17 cellular contexts compared by ENCODE assay signal in genomic region chr20:11935754-11936551, GRCh38. TPM values are rescaled to one million over a fixed set of nuclear protein-coding genes. Genes with fewer than 3 reads are reported as not detected.
A peak's percentile ranks its signal among the peaks of the same experiment; 100 is the strongest.
DNase-seq lines count a peak whose midpoint lies in the region; ATAC-seq and TF ChIP-seq lines count a peak whose summit lies in the region.
"Had no signal": no experiment of that assay in that cellular context is flagged by ENCODE, and none has a peak within 500 bp of the region (broad histone marks: within the 10 kb centered on the region; RNA-seq: fewer than 3 reads in every experiment).

No MANE protein-coding gene starts in this region.

- no peak for TF ChIP-seq CTCF in HEK293 (tag by site-specific recombination; IDR thresholded peaks at IDR 0.05)
- TF ChIP-seq CTCF in right lobe of liver (IDR thresholded peaks at IDR 0.05): no peak
- no peak for TF ChIP-seq CTCF in tibial artery (IDR thresholded peaks at IDR 0.05)
- TF ChIP-seq CTCF in Peyer's patch (IDR thresholded peaks at IDR 0.05): no peak

- POLR2A ChIA-PET in HEK293 (lab: Yijun Ruan, JAX): interaction anchor here (0.6 kb wide), 2 partner anchors 39 to 1580 kb away, joined by 3 to 4 read pairs; no protein-coding TSS in a partner anchor

- intact Hi-C loops in right lobe of liver (cut with DNase I): no loop called here
- intact Hi-C loops in tibial artery (cut with DNase I; ENCODE audit: low total_unique reads): no loop called here

- peak; percentile 100 for DNase-seq in NCI-H146 (lab: John Stamatoyannopoulos, UW)
- peak; percentile 95 for DNase-seq in NCI-H510A treated with DMSO at 0.1 percent for 48 hours (lab: John Stamatoyannopoulos, UW)
- no peak for DNase-seq in right lobe of liver
- no peak for DNase-seq in tibial artery
- no peak for DNase-seq in Peyer's patch
- DNase-seq in activated CD4-positive, CD25-positive, alpha-beta regulatory T cell (lab: John Stamatoyannopoulos, UW): no peak
- DNase-seq: activated CD4-positive, alpha-beta T cell treated with anti-CD3 and anti-CD28 coated beads, Interleukin-2, amount 50 U/mL, for 1 hour; activated naive CD4-positive, alpha-beta T cell treated with Interleukin-2 at 50 U/mL for 16 hours; effector memory CD8-positive, alpha-beta T cell; immature natural killer cell; KG1; naive B cell had no signal

- peak in 3 of 4 donors; percentile 24 to 51 (median 30) for ATAC-seq in right lobe of liver
- no peak for ATAC-seq in HG03342 (IDR thresholded peaks at IDR 0.05; ENCODE audit: unreplicated experiment)
- ATAC-seq: effector memory CD8-positive, alpha-beta T cell had no signal

- H3K4me3 ChIP-seq in HEK293 (ENCODE audit: low read depth, low read length) (no peak overlapping the region), right lobe of liver (no peak overlapping the region), tibial artery (no peak overlapping the region), Peyer's patch (no peak overlapping the region)
- H3K4me3 ChIP-seq: lung, prostate gland had no signal

- no peaks in the 10 kb centered on the region for H3K4me1 ChIP-seq in HEK293 (ENCODE audit: control insufficient read depth, insufficient read depth, low read length)
- no peaks in the 10 kb centered on the region for H3K4me1 ChIP-seq in right lobe of liver
- H3K4me1 ChIP-seq in tibial artery: no peaks in the 10 kb centered on the region
- peaks cover 0 to 6% (median 0%) of the 10 kb centered on the region in 4 donors for H3K4me1 ChIP-seq in Peyer's patch
- H3K4me1 ChIP-seq: prostate gland had no signal

- WGBS in right lobe of liver (ENCODE audit: insufficient coverage, low coverage, low lambda C conversion rate, missing lambda C conversion rate): 50% methylated on average over 6 of the region's 12 CpGs

- TF ChIP-seq POLR2A in right lobe of liver (IDR thresholded peaks at IDR 0.05) (no peak), Peyer's patch (IDR thresholded peaks at IDR 0.05) (no peak)

- CTCF ChIA-PET in HEK293 (lab: Yijun Ruan, JAX): interaction anchor here (0.6 kb wide), 2 partner anchors 75 to 149 kb away, joined by 3 read pairs; no protein-coding TSS in a partner anchor

- no peaks in the 10 kb centered on the region for H3K36me3 ChIP-seq in HEK293 (ENCODE audit: control insufficient read depth in 2 of 2, insufficient read depth in 1 of 2, low read length in 2 of 2)
- H3K36me3 ChIP-seq in right lobe of liver: no peaks in the 10 kb centered on the region
- no peaks in the 10 kb centered on the region for H3K36me3 ChIP-seq in tibial artery
- H3K36me3 ChIP-seq in Peyer's patch: no peaks in the 10 kb centered on the region
- H3K36me3 ChIP-seq: prostate gland had no signal

- no peak overlapping the region for H3K27ac ChIP-seq in HEK293 (ENCODE audit: extremely low read depth, low read depth, low read length)
- H3K27ac ChIP-seq in right lobe of liver: no peak overlapping the region
- no peak overlapping the region for H3K27ac ChIP-seq in tibial artery
- no peak overlapping the region for H3K27ac ChIP-seq in Peyer's patch
- H3K27ac ChIP-seq: prostate gland, RWPE1 had no signal

- H3K27me3 ChIP-seq in right lobe of liver (no peaks in the 10 kb centered on the region), tibial artery (no peaks in the 10 kb centered on the region), Peyer's patch (no peaks in the 10 kb centered on the region)

- no peaks in the 10 kb centered on the region for H3K9me3 ChIP-seq in HEK293 (ENCODE audit: control insufficient read depth, insufficient read depth, low read depth, low read length)
- no peaks in the 10 kb centered on the region for H3K9me3 ChIP-seq in right lobe of liver
- no peaks in the 10 kb centered on the region for H3K9me3 ChIP-seq in tibial artery
- no peaks in the 10 kb centered on the region for H3K9me3 ChIP-seq in Peyer's patch
- H3K9me3 ChIP-seq: prostate gland had no signal

TF ChIP-seq in HEK293, 187 proteins besides CTCF, POLR2A, EP300 and RAD21 (continues in another document):
- TF ChIP-seq OSR2 (tag by site-specific recombination; IDR thresholded peaks at IDR 0.05) (peak; percentile 22; the same call in 1 of the 2 replicates), ZIC2 (tag by site-specific recombination; IDR thresholded peaks at IDR 0.05) (peak; percentile 42; the same call in 1 of the 2 replicates), ZNF624 (tag by site-specific recombination; IDR thresholded peaks at IDR 0.05) (no peak), ZNF266 (tag by site-specific recombination; IDR thresholded peaks at IDR 0.05; ENCODE audit: low read depth) (no peak), GLIS1 (tag by site-specific recombination; IDR thresholded peaks at IDR 0.05) (peak; percentile 83), HIC1 (tag by site-specific recombination; IDR thresholded peaks at IDR 0.05) (no peak), ZNF571 (tag by site-specific recombination; IDR thresholded peaks at IDR 0.05) (no peak), TRIM28 (IDR thresholded peaks at IDR 0.05; ENCODE audit: borderline replicate concordance, low read length) (no peak), KLF7 (tag by site-specific recombination; IDR thresholded peaks at IDR 0.05; ENCODE audit: borderline replicate concordance) (no peak), FEZF1 (tag by site-specific recombination; IDR thresholded peaks at IDR 0.05) (peak; percentile 7; the same call in 1 of the 2 replicates), ZEB2 (tag by site-specific recombination; IDR thresholded peaks at IDR 0.05) (no peak), ZNF514 (tag by site-specific recombination; IDR thresholded peaks at IDR 0.05) (no peak), ZBTB49 (tag by site-specific recombination; IDR thresholded peaks at IDR 0.05; ENCODE audit: low read depth) (no peak), ZNF645 (tag by site-specific recombination; IDR thresholded peaks at IDR 0.05) (no peak)

RNA-seq across cellular contexts. Expression of gene BTBD3, which starts 18.3 kb away (rescaled TPM):
- total RNA-seq in right lobe of liver (10 to 100 TPM in 1 of 6 experiments, 1 to 10 TPM in 5; 7.3 to 11.1 (median 8.6) TPM), Peyer's patch (10 to 100 TPM; 25.6 to 47.6 (median 43.8) TPM)

Comparison
In these comparisons a context has a peak if more than half of its experiments do, and no peak if none do; other contexts are left out.
1. DNase-seq: peak in NCI-H146 (single experiment) and NCI-H510A treated with DMSO at 0.1 percent for 48 hours (single experiment); none in right lobe of liver (0 of 3), tibial artery (0 of 2), Peyer's patch (0 of 3) and activated CD4-positive, CD25-positive, alpha-beta regulatory T cell (0 of 4).